21 cellular contexts compared by ENCODE assay signal in the genomic region with DNA sequence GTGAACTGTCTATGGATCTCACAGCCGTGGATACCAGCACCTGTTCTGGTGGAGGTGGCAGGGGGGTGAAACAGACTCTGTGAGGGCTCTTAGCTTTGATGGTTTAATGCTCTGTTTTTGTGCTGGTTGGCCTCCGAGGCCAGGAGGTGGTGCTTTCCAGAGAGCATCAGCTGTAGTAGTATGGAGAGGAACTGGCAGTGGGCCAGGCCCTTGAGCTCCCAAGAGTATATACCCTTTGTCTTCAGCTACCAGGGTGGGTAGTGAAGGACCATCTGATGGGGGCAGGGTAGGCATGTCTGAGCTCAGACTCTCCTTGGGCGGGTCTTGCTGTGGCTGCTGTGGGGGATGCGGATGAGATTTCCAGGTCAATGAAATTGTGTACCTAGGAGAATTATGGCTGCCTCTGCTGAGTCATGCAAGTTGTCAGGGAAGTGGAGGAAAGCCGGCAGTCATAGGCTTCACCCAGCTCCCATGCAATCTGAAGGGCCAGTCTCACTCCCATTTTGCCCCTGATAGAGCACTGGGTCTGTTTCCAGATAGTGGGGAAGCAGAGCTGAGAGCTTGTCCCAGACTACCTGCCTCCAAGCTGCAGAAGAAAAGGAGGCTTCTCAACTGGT.
DNase-seq lines count a peak whose midpoint lies in the region; ATAC-seq, FAIRE-seq and TF ChIP-seq lines count a peak whose summit lies in the region.
"Had no signal": no experiment of that assay in that cellular context is flagged by ENCODE, and none has a peak within 500 bp of the region (broad histone marks: within the 10 kb centered on the region; RNA-seq: fewer than 3 reads in every experiment).

No MANE protein-coding gene starts in this region.

- no peak for TF ChIP-seq CTCF in bronchial epithelial cell (IDR thresholded peaks at IDR 0.05; ENCODE audit: insufficient read depth, low read length, severe bottlenecking)

- no peak for FAIRE-seq in bronchial epithelial cell (lab: Jason Lieb, UNC)
- FAIRE-seq: D721Med, GM18507 had no signal

- no peak for ATAC-seq in GM18870 (IDR thresholded peaks at IDR 0.05; ENCODE audit: unreplicated experiment)
- ATAC-seq: naive thymus-derived CD8-positive, alpha-beta T cell had no signal

- H3K36me3 ChIP-seq in bronchial epithelial cell (ENCODE audit: control insufficient read depth, insufficient read depth, low read length), result no peaks in the 10 kb centered on the region
- H3K36me3 ChIP-seq: esophagus squamous epithelium, SJSA1 had no signal

- DNase-seq in DMS79 (lab: John Stamatoyannopoulos, UW) (peak; percentile 96), NCI-H1436 (lab: John Stamatoyannopoulos, UW) (peak; percentile 89), NCI-H345 treated with DMSO at 0.1 percent for 48 hours (lab: John Stamatoyannopoulos, UW; ENCODE audit: unreplicated experiment) (peak; percentile 96), bronchial epithelial cell (ENCODE audit: low read depth) (peak; percentile 7), pons (ENCODE audit: low spot score) (no peak), KG1 (lab: John Stamatoyannopoulos, UW) (no peak)
- no peak for DNase-seq in stimulated activated CD4-positive, alpha-beta T cell treated with anti-CD3 and anti-CD28 coated beads, Interleukin-4, amount 100 ng/mL, for 24 hours
- DNase-seq: activated effector memory CD4-positive, alpha-beta T cell treated with Interleukin-2 at 50 U/mL for 16 hours; effector CD4-positive, alpha-beta T cell; esophagus squamous epithelium; head of caudate nucleus; HFFc6; immature natural killer cell; Karpas-422; naive thymus-derived CD8-positive, alpha-beta T cell; testis had no signal

- H3K27me3 ChIP-seq in bronchial epithelial cell (ENCODE audit: control insufficient read depth, insufficient read depth, low read length), result no peaks in the 10 kb centered on the region
- H3K27me3 ChIP-seq: esophagus squamous epithelium, SJSA1, testis had no signal

- no peak overlapping the region for H3K4me3 ChIP-seq in bronchial epithelial cell (ENCODE audit: low read depth, low read length)
- H3K4me3 ChIP-seq: esophagus squamous epithelium, SJSA1, skin epidermis, testis had no signal

Comparison
In these comparisons a context has a peak if more than half of its experiments do, and no peak if none do; other contexts are left out.
1. DNase-seq: peak in DMS79 (single experiment), NCI-H1436 (single experiment), NCI-H345 treated with DMSO at 0.1 percent for 48 hours (single experiment) and bronchial epithelial cell (single experiment); none in stimulated activated CD4-positive, alpha-beta T cell treated with anti-CD3 and anti-CD28 coated beads, Interleukin-4, amount 100 ng/mL, for 24 hours (single experiment), pons (single experiment) and KG1 (single experiment).